8 cellular contexts compared by ENCODE assay signal in the genomic region with DNA sequence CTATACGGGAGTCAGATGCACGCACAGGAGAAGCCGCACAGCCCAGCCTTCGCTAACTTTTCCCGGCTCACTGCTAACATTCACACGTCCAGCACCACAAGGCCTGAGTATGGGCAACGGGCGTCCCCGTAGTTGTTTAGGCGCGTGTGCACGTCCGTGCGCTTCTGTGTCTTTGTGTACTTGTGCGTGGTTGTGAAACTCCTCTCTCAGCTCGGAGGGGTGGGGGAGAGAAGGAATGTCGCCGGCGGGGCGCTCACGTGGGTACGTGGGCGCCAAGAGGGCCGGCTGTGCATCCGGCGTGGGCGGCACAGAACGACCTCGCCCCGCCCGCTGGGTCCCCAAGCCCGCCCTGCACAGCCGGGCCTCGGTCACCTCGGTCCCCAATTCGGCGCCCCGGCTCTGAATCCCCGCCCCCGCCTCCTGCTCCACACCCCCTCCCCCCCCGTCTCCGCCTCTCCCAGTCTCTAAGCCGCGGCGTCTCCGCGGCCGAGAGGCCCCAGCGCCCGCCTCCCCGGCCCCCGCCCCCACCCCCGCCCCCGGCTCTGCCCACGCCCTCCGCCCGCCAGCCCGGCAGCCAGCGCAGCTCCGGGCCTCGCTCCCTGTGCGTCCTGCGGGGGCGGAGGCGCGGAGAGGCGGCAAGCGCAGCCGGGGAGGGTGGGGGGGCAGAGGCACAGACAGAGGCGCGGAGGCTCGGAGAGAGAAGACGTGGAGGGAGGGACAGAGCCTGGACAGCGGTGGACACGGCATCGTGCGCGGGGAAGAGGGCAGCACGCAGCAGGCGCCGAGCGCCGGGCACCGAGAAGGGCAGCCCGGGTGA. TPM values are rescaled to one million over a fixed set of nuclear protein-coding genes. Genes with fewer than 3 reads are reported as not detected.
DNase-seq lines count a peak whose midpoint lies in the region; ATAC-seq and TF ChIP-seq lines count a peak whose summit lies in the region.

Gene NAB2 (plus strand): TSS at position 673 of the 817 bp plus-strand sequence. CDS start 158 bp downstream, outside the sequence.

- peaks cover 13% of the 10 kb centered on the region for H3K4me1 ChIP-seq in HUES48 (ENCODE audit: control insufficient read depth, insufficient read depth, low read length)
- H3K4me1 ChIP-seq in OCI-LY1 (ENCODE audit: insufficient read depth, low read length, severe bottlenecking), result peaks cover 38% of the 10 kb centered on the region

- H3K9ac ChIP-seq in HUES48 (ENCODE audit: low read depth, low read length) (peak within 1 kb of the TSS; percentile 36), OCI-LY1 (ENCODE audit: low read length) (peak within 1 kb of the TSS; percentile 88)

- no peaks in the 10 kb centered on the region for H3K27me3 ChIP-seq in HUES48 (ENCODE audit: control insufficient read depth, insufficient read depth, low read length)
- no peaks in the 10 kb centered on the region for H3K27me3 ChIP-seq in OCI-LY1 (ENCODE audit: insufficient read depth, low read length)

- peak within 1 kb of the TSS; percentile 91 for H3K27ac Mint-ChIP-seq in endothelial cell (ENCODE audit: unreplicated experiment)

- H3K36me3 ChIP-seq in HUES48 (ENCODE audit: control insufficient read depth, insufficient read depth, low read length), result peaks cover 14% of the 10 kb centered on the region
- no peaks in the 10 kb centered on the region for H3K36me3 ChIP-seq in OCI-LY1 (ENCODE audit: insufficient read depth, low read length)

- H3K27me3 Mint-ChIP-seq in endothelial cell (ENCODE audit: unreplicated experiment), result peaks cover 35% of the 10 kb centered on the region

- H3K9me3 Mint-ChIP-seq in endothelial cell (ENCODE audit: unreplicated experiment), result no peaks in the 10 kb centered on the region

- peaks cover 21% of the 10 kb centered on the region for H3K36me3 Mint-ChIP-seq in endothelial cell (ENCODE audit: low read depth, unreplicated experiment)

- no peak within 1 kb of the TSS for H2AFZ ChIP-seq in OCI-LY1 (ENCODE audit: low read length)

- DNase-seq in Caki2 (ENCODE audit: low read depth), result peak; percentile 98
- peak; percentile 92 for DNase-seq in activated CD8-positive, alpha-beta memory T cell treated with anti-CD3 and anti-CD28 coated beads, Interleukin-2, amount 50 U/mL, for 4 hours
- DNase-seq in endothelial cell (ENCODE audit: low spot score), result peak; percentile 81
- peak; percentile 87 for DNase-seq in midbrain (lab: John Stamatoyannopoulos, UW)
- DNase-seq in stimulated activated CD8-positive, alpha-beta memory T cell treated with anti-CD3 and anti-CD28 coated beads, Interleukin-15, amount 100 ng/mL, for 4 hours (ENCODE audit: low read depth in 2 of 2), result peak; percentile 80 to 83

- no peaks in the 10 kb centered on the region for H3K9me2 ChIP-seq in OCI-LY1 (ENCODE audit: low read depth, low read length)

- H3F3A ChIP-seq in OCI-LY1 (ENCODE audit: insufficient read depth, low read length), result peaks cover 6% of the 10 kb centered on the region; the same call in 1 of the 2 replicates

- in situ Hi-C loops in Caki2 (cut with HindIII; ENCODE audit: low pct_unique_long_range_greater_than_20kb, low sequenced_read_pairs), result no loop called here

- H3K9me3 ChIP-seq in HUES48 (ENCODE audit: control insufficient read depth, insufficient read depth, low read length) (no peaks in the 10 kb centered on the region), OCI-LY1 (ENCODE audit: low read length) (no peaks in the 10 kb centered on the region)

- peak within 1 kb of the TSS; percentile 94 for H3K4me3 Mint-ChIP-seq in endothelial cell (ENCODE audit: unreplicated experiment)

- no peaks in the 10 kb centered on the region for H4K20me1 ChIP-seq in OCI-LY1 (ENCODE audit: insufficient read depth, low read length)

- TF ChIP-seq CTCF in OCI-LY1 (IDR thresholded peaks at IDR 0.05; ENCODE audit: low read length) (no peak), endothelial cell (IDR thresholded peaks at IDR 0.05; ENCODE audit: unreplicated experiment) (no peak)

- H3K27ac ChIP-seq in HUES48 (ENCODE audit: low read depth, low read length) (peak within 1 kb of the TSS; percentile 99), OCI-LY1 (ENCODE audit: low read depth, low read length, poor library complexity, severe bottlenecking) (peak within 1 kb of the TSS; percentile 90)

- peaks cover 30% of the 10 kb centered on the region for H3K4me1 Mint-ChIP-seq in endothelial cell (ENCODE audit: unreplicated experiment)

- peak within 1 kb of the TSS; percentile 95 for H3K4me2 ChIP-seq in OCI-LY1 (ENCODE audit: low read length)

- H3K79me2 ChIP-seq in OCI-LY1 (ENCODE audit: insufficient read depth, low read length), result no peaks in the 10 kb centered on the region

- peak within 1 kb of the TSS; percentile 89 for H3K4me3 ChIP-seq in HUES48 (ENCODE audit: low read depth, low read length)
- H3K4me3 ChIP-seq in OCI-LY1 (ENCODE audit: low read depth, low read length, poor library complexity, severe bottlenecking), result peak within 1 kb of the TSS; percentile 74

- peak; percentile 52 for ATAC-seq in GM21390 (IDR thresholded peaks at IDR 0.05; ENCODE audit: unreplicated experiment)

RNA-seq across cellular contexts. Expression of gene NAB2, which starts in this region (rescaled TPM):
- 15.1 and 35.8 TPM in 2 replicates for total RNA-seq in Caki2 (2014; rRNA removed; shearing (Covaris generic); ENCODE audit: low replicate concordance)
- 14.0 TPM for total RNA-seq in endothelial cell (ENCODE audit: unreplicated experiment)

Comparison
In these comparisons a context has a peak if more than half of its experiments do, and no peak if none do; other contexts are left out.
1. Peak in every context shown above with its lines: DNase-seq, ATAC-seq, H3K4me3 ChIP-seq and H3K27ac ChIP-seq.